16 cellular contexts compared by ENCODE assay signal in the genomic region with DNA sequence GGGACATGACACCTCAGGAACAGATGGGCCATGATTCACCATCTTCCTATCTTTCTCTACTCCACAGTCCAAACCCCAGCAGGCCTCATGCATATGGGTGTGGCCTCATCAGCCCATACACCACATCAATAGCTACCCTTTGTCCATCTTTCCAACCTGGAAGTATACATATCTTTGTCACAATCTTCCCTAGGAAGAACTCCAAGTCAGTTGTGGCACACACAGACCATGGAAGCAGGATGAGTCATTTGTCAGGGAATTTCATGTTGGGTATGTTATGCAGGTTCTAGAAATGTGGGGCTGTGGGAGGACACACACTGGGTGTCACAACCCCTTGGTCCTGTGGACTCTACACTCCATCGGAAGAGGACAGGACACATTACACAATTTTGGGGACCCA. TPM values are rescaled to one million over a fixed set of nuclear protein-coding genes. Genes with fewer than 3 reads are reported as not detected.
"Had no signal": no experiment of that assay in that cellular context is flagged by ENCODE, and none has a peak within 500 bp of the region (broad histone marks: within the 10 kb centered on the region; RNA-seq: fewer than 3 reads in every experiment).

No MANE protein-coding gene starts in this region.

- DNase-seq: activated B cell treated with CpG ODN at 0.5 μM for 24 hours; activated CD4-positive, alpha-beta T cell treated with anti-CD3 and anti-CD28 coated beads, Interleukin-2, amount 10 ng/mL, durations not matched to agents 7 days and 5 days; activated naive CD4-positive, alpha-beta T cell treated with anti-CD3 and anti-CD28 coated beads, Interleukin-2, amount 10 ng/mL, durations not matched to agents 7 days and 5 days; activated T-cell treated with anti-CD3 and anti-CD28 coated beads for 4 hours; effector memory CD4-positive, alpha-beta T cell; left ventricle myocardium superior; ovary; stimulated activated CD4-positive, alpha-beta T cell treated with anti-CD3 and anti-CD28 coated beads, Interleukin-4, amount 100 ng/mL, for 4 hours; stomach; T-helper 17 cell; uterus had no signal

- H3K9me3 ChIP-seq: ovary, stomach, thoracic aorta, uterus had no signal

- H3K27me3 Mint-ChIP-seq: activated B cell treated with CpG ODN at 0.5 μM for 24 hours; activated naive CD4-positive, alpha-beta T cell treated with anti-CD3 and anti-CD28 coated beads, Interleukin-2, amount 10 ng/mL, durations not matched to agents 7 days and 5 days; T-helper 17 cell had no signal

- H3K27me3 ChIP-seq: neural progenitor cell, ovary, stomach, uterus had no signal

- H3K9me3 Mint-ChIP-seq: activated B cell treated with CpG ODN at 0.5 μM for 24 hours; activated CD4-positive, alpha-beta T cell treated with anti-CD3 and anti-CD28 coated beads, Interleukin-2, amount 10 ng/mL, durations not matched to agents 7 days and 5 days; activated naive CD4-positive, alpha-beta T cell treated with anti-CD3 and anti-CD28 coated beads, Interleukin-2, amount 10 ng/mL, durations not matched to agents 7 days and 5 days; activated T-helper 2 cell treated with anti-CD3 and anti-CD28 coated beads, Interferon-gamma antibody, Interleukin-2, Interleukin-4, amounts not matched to agents 10 μg/mL and 5 μg/mL and 100 μg/mL, durations not matched to agents 14 hours and 24 hours and 36 hours; neural progenitor cell had no signal

- H3K36me3 ChIP-seq: neural progenitor cell, ovary, stomach, thoracic aorta, uterus had no signal

- H2AFZ ChIP-seq: neural progenitor cell had no signal

- H3K9ac ChIP-seq: neural progenitor cell had no signal

- H3K4me2 ChIP-seq: neural progenitor cell had no signal

- H3K27ac ChIP-seq: coronary artery, neural progenitor cell, ovary, stomach, thoracic aorta, uterus had no signal

- H3K4me1 ChIP-seq: neural progenitor cell, uterus had no signal

- H3K4me1 Mint-ChIP-seq: activated B cell treated with CpG ODN at 0.5 μM for 24 hours; activated CD4-positive, alpha-beta T cell treated with anti-CD3 and anti-CD28 coated beads, Interleukin-2, amount 10 ng/mL, durations not matched to agents 7 days and 5 days; activated naive CD4-positive, alpha-beta T cell treated with anti-CD3 and anti-CD28 coated beads, Interleukin-2, amount 10 ng/mL, durations not matched to agents 7 days and 5 days; neural progenitor cell had no signal

- H3K36me3 Mint-ChIP-seq: activated naive CD4-positive, alpha-beta T cell treated with anti-CD3 and anti-CD28 coated beads, Interleukin-2, amount 10 ng/mL, durations not matched to agents 7 days and 5 days; neural progenitor cell had no signal

- H3K27ac Mint-ChIP-seq: activated B cell treated with CpG ODN at 0.5 μM for 24 hours; activated CD4-positive, alpha-beta T cell treated with anti-CD3 and anti-CD28 coated beads, Interleukin-2, amount 10 ng/mL, durations not matched to agents 7 days and 5 days; activated naive CD4-positive, alpha-beta T cell treated with anti-CD3 and anti-CD28 coated beads, Interleukin-2, amount 10 ng/mL, durations not matched to agents 7 days and 5 days; activated T-helper 2 cell treated with anti-CD3 and anti-CD28 coated beads, Interferon-gamma antibody, Interleukin-2, Interleukin-4, amounts not matched to agents 10 μg/mL and 5 μg/mL and 100 μg/mL, durations not matched to agents 14 hours and 24 hours and 36 hours; neural progenitor cell; T-helper 17 cell had no signal

- H3K4me3 ChIP-seq: coronary artery, neural progenitor cell, ovary, stomach, thoracic aorta, uterus had no signal

- H3K4me3 Mint-ChIP-seq: activated B cell treated with CpG ODN at 0.5 μM for 24 hours; activated CD4-positive, alpha-beta T cell treated with anti-CD3 and anti-CD28 coated beads, Interleukin-2, amount 10 ng/mL, durations not matched to agents 7 days and 5 days; activated naive CD4-positive, alpha-beta T cell treated with anti-CD3 and anti-CD28 coated beads, Interleukin-2, amount 10 ng/mL, durations not matched to agents 7 days and 5 days; neural progenitor cell; T-helper 17 cell had no signal

RNA-seq across cellular contexts. Expression of gene CLCA4, which starts 30.5 kb away (rescaled TPM):
- total RNA-seq: activated B cell treated with CpG ODN at 0.5 μM for 24 hours; activated CD4-positive, alpha-beta T cell treated with anti-CD3 and anti-CD28 coated beads, Interleukin-2, amount 10 ng/mL, durations not matched to agents 7 days and 5 days; activated CD8-positive, alpha-beta memory T cell treated with anti-CD3 and anti-CD28 coated beads for 36 hours; activated T-helper 2 cell treated with anti-CD3 and anti-CD28 coated beads, Interferon-gamma antibody, Interleukin-2, Interleukin-4, amounts not matched to agents 10 μg/mL and 5 μg/mL and 100 μg/mL, durations not matched to agents 14 hours and 24 hours and 36 hours; left ventricle myocardium superior; T-helper 17 cell; thoracic aorta had no signal
- polyA plus RNA-seq: ovary had no signal

RNA-seq across cellular contexts. Expression of gene CLCA1, which starts 47.6 kb away (rescaled TPM):
- total RNA-seq: activated B cell treated with CpG ODN at 0.5 μM for 24 hours; activated CD4-positive, alpha-beta T cell treated with anti-CD3 and anti-CD28 coated beads, Interleukin-2, amount 10 ng/mL, durations not matched to agents 7 days and 5 days; activated CD8-positive, alpha-beta memory T cell treated with anti-CD3 and anti-CD28 coated beads for 36 hours; activated T-helper 2 cell treated with anti-CD3 and anti-CD28 coated beads, Interferon-gamma antibody, Interleukin-2, Interleukin-4, amounts not matched to agents 10 μg/mL and 5 μg/mL and 100 μg/mL, durations not matched to agents 14 hours and 24 hours and 36 hours; left ventricle myocardium superior; T-helper 17 cell; thoracic aorta had no signal
- polyA plus RNA-seq: ovary had no signal
